Comparison of ENCODE assay signal across 9 cellular contexts in genomic region chr1:183609313-183609712, GRCh38. TPM values are rescaled to one million over a fixed set of nuclear protein-coding genes. Genes with fewer than 3 reads are reported as not detected.
DNase-seq lines count a peak whose midpoint lies in the region; ATAC-seq and TF ChIP-seq lines count a peak whose summit lies in the region.
"Had no signal": no experiment of that assay in that cellular context is flagged by ENCODE, and none has a peak within 500 bp of the region (broad histone marks: within the 10 kb centered on the region; RNA-seq: fewer than 3 reads in every experiment).

No MANE protein-coding gene starts in this region.

- no peaks in the 10 kb centered on the region for H3K9me3 ChIP-seq in CD4-positive, CD25-positive, alpha-beta regulatory T cell (ENCODE audit: control insufficient read depth in 2 of 2, low read length in 2 of 2)
- H3K9me3 ChIP-seq: SJCRH30 had no signal

- no peak overlapping the region for H3K27ac Mint-ChIP-seq in CD4-positive, CD25-positive, alpha-beta regulatory T cell
- peak overlapping the region; percentile 89 for H3K27ac Mint-ChIP-seq in activated B cell treated with CpG ODN at 0.5 μM for 24 hours
- H3K27ac Mint-ChIP-seq in stimulated activated memory B cell treated with anti-CD40 and anti-IgM and Interleukin-4, amounts not matched to agents 10 μg/mL and 1 μg/mL and 100 μg/mL, for 72 hours: peak overlapping the region; percentile 91

- no peaks in the 10 kb centered on the region for H3K36me3 Mint-ChIP-seq in CD4-positive, CD25-positive, alpha-beta regulatory T cell
- H3K36me3 Mint-ChIP-seq in activated B cell treated with CpG ODN at 0.5 μM for 24 hours (ENCODE audit: low read depth): no peaks in the 10 kb centered on the region
- no peaks in the 10 kb centered on the region for H3K36me3 Mint-ChIP-seq in stimulated activated memory B cell treated with anti-CD40 and anti-IgM and Interleukin-4, amounts not matched to agents 10 μg/mL and 1 μg/mL and 100 μg/mL, for 72 hours

- TF ChIP-seq CTCF in activated B cell treated with CpG ODN at 0.5 μM for 24 hours (IDR thresholded peaks at IDR 0.05): no peak

- POLR2A ChIA-PET in activated B cell treated with CpG ODN at 0.5 μM for 24 hours (lab: Charles Lee): interaction anchor here (0.8 to 1.7 kb wide), 8 partner anchors 9 to 138 kb away, joined by 3 to 35 read pairs (median 4); partner anchors contain the start of genes ARPC5, NCF2 and SMG7

- peaks cover 0 to 3% (median 0%) of the 10 kb centered on the region in 7 donors for H3K9me3 Mint-ChIP-seq in CD4-positive, CD25-positive, alpha-beta regulatory T cell
- no peaks in the 10 kb centered on the region for H3K9me3 Mint-ChIP-seq in activated B cell treated with CpG ODN at 0.5 μM for 24 hours
- H3K9me3 Mint-ChIP-seq in stimulated activated memory B cell treated with anti-CD40 and anti-IgM and Interleukin-4, amounts not matched to agents 10 μg/mL and 1 μg/mL and 100 μg/mL, for 72 hours: peaks cover under 1% of the 10 kb centered on the region

- H3K27ac ChIP-seq in CD4-positive, CD25-positive, alpha-beta regulatory T cell (ENCODE audit: insufficient read depth, low read length, poor library complexity, severe bottlenecking): no peak overlapping the region
- H3K27ac ChIP-seq: SJCRH30 had no signal

- ATAC-seq in CD4-positive, CD25-positive, alpha-beta regulatory T cell (ENCODE audit: low read depth in 2 of 2): peak; percentile 31 to 34
- ATAC-seq in GM19351 (IDR thresholded peaks at IDR 0.05; ENCODE audit: unreplicated experiment) (peak; percentile 53), activated B cell treated with CpG ODN at 0.5 μM for 24 hours (ENCODE audit: low read depth) (peak; percentile 73), left ventricle myocardium superior (peak; percentile 90), HG02885 (IDR thresholded peaks at IDR 0.05; ENCODE audit: poor library complexity, unreplicated experiment) (no peak)
- ATAC-seq in stimulated activated memory B cell treated with anti-CD40 and anti-IgM and Interleukin-4, amounts not matched to agents 10 μg/mL and 1 μg/mL and 100 μg/mL, for 72 hours: peak; percentile 78

- no peak for DNase-seq in CD4-positive, CD25-positive, alpha-beta regulatory T cell
- DNase-seq in LHCN-M2 (ENCODE audit: low read depth) (peak; percentile 82), activated B cell treated with CpG ODN at 0.5 μM for 24 hours (no peak), left ventricle myocardium superior (peak; percentile 74), NCI-H524 treated with DMSO at 0.1 percent for 48 hours (lab: John Stamatoyannopoulos, UW) (no peak)

- no peak overlapping the region for H3K4me3 Mint-ChIP-seq in CD4-positive, CD25-positive, alpha-beta regulatory T cell
- H3K4me3 Mint-ChIP-seq in activated B cell treated with CpG ODN at 0.5 μM for 24 hours: peak overlapping the region; percentile 48
- H3K4me3 Mint-ChIP-seq in stimulated activated memory B cell treated with anti-CD40 and anti-IgM and Interleukin-4, amounts not matched to agents 10 μg/mL and 1 μg/mL and 100 μg/mL, for 72 hours: peak overlapping the region; percentile 34

- H3K4me1 Mint-ChIP-seq in CD4-positive, CD25-positive, alpha-beta regulatory T cell: no peaks in the 10 kb centered on the region
- peaks cover 47% of the 10 kb centered on the region for H3K4me1 Mint-ChIP-seq in activated B cell treated with CpG ODN at 0.5 μM for 24 hours
- H3K4me1 Mint-ChIP-seq in stimulated activated memory B cell treated with anti-CD40 and anti-IgM and Interleukin-4, amounts not matched to agents 10 μg/mL and 1 μg/mL and 100 μg/mL, for 72 hours: peaks cover 45% of the 10 kb centered on the region

- intact Hi-C loops in activated B cell treated with CpG ODN at 0.5 μM for 24 hours (cut with micrococcal nuclease): loop anchor here (2.0 kb wide), 1 partner anchor 13 kb away; no protein-coding TSS in a partner anchor
- intact Hi-C loops in left ventricle myocardium superior (cut with micrococcal nuclease): no loop called here

- CTCF ChIA-PET in activated B cell treated with CpG ODN at 0.5 μM for 24 hours (lab: Charles Lee): interaction anchor here (0.8 to 1.4 kb wide), 10 partner anchors 9 to 139 kb away, joined by 3 to 5 read pairs (median 3); no protein-coding TSS in a partner anchor

- peaks cover 19% of the 10 kb centered on the region for H3K27me3 Mint-ChIP-seq in CD4-positive, CD25-positive, alpha-beta regulatory T cell
- H3K27me3 Mint-ChIP-seq in activated B cell treated with CpG ODN at 0.5 μM for 24 hours: no peaks in the 10 kb centered on the region
- H3K27me3 Mint-ChIP-seq in stimulated activated memory B cell treated with anti-CD40 and anti-IgM and Interleukin-4, amounts not matched to agents 10 μg/mL and 1 μg/mL and 100 μg/mL, for 72 hours: peaks cover 3% of the 10 kb centered on the region

- no peaks in the 10 kb centered on the region for H3K4me1 ChIP-seq in CD4-positive, CD25-positive, alpha-beta regulatory T cell (ENCODE audit: control insufficient read depth, insufficient read depth, low read length, poor library complexity, severe bottlenecking)
- H3K4me1 ChIP-seq: SJCRH30 had no signal

- no peaks in the 10 kb centered on the region for H3K27me3 ChIP-seq in CD4-positive, CD25-positive, alpha-beta regulatory T cell (ENCODE audit: control insufficient read depth, insufficient read depth, low read length)
- H3K27me3 ChIP-seq: SJCRH30 had no signal

- no peak overlapping the region for H3K4me3 ChIP-seq in CD4-positive, CD25-positive, alpha-beta regulatory T cell (ENCODE audit: low read depth, low read length)
- H3K4me3 ChIP-seq: SJCRH30 had no signal

- H3K36me3 ChIP-seq in CD4-positive, CD25-positive, alpha-beta regulatory T cell (ENCODE audit: control insufficient read depth, insufficient read depth, low read length): no peaks in the 10 kb centered on the region
- H3K36me3 ChIP-seq: SJCRH30 had no signal

RNA-seq across cellular contexts. Expression of gene NCF2, which starts 19.1 kb away (rescaled TPM):
- 9.3 TPM for total RNA-seq in CD4-positive, CD25-positive, alpha-beta regulatory T cell
- 10 to 100 TPM in 1 of 4 donors, 1 to 10 TPM in 3; 2.8 to 20.0 (median 5.4) TPM for polyA plus RNA-seq in CD4-positive, CD25-positive, alpha-beta regulatory T cell
- total RNA-seq in LHCN-M2 (2014; rRNA removed) (0.06 and 0.19 TPM in 2 replicates), activated B cell treated with CpG ODN at 0.5 μM for 24 hours (101 TPM in 2 replicates), left ventricle myocardium superior (5.8 TPM)
- 4.9 TPM for polyA plus RNA-seq in LHCN-M2 (2012)

RNA-seq across cellular contexts. Expression of gene ARPC5, which starts 26.3 kb away (rescaled TPM):
- total RNA-seq in CD4-positive, CD25-positive, alpha-beta regulatory T cell: 76.3 TPM
- polyA plus RNA-seq in CD4-positive, CD25-positive, alpha-beta regulatory T cell: 100 to 1,000 TPM; 347 to 541 (median 415) TPM
- total RNA-seq in LHCN-M2 (2014; rRNA removed): 226 and 239 TPM in 2 replicates
- polyA plus RNA-seq in LHCN-M2 (2012): 308 TPM
- total RNA-seq in activated B cell treated with CpG ODN at 0.5 μM for 24 hours: 193 and 224 TPM in 2 replicates
- 36.4 TPM for total RNA-seq in left ventricle myocardium superior

RNA-seq across cellular contexts. Expression of gene APOBEC4, which starts 43.8 kb away (rescaled TPM):
- total RNA-seq in CD4-positive, CD25-positive, alpha-beta regulatory T cell: not detected
- not detected for polyA plus RNA-seq in CD4-positive, CD25-positive, alpha-beta regulatory T cell
- total RNA-seq in LHCN-M2 (2014; rRNA removed) (not detected in 2 replicates), activated B cell treated with CpG ODN at 0.5 μM for 24 hours (not detected in 2 replicates), left ventricle myocardium superior (not detected)
- 0.02 TPM for polyA plus RNA-seq in LHCN-M2 (2012)
- total RNA-seq: SJCRH30 had no signal

Comparison
In these comparisons a context has a peak if more than half of its experiments do, and no peak if none do; other contexts are left out.
1. DNase-seq: peak in LHCN-M2 (single experiment) and left ventricle myocardium superior (single experiment); none in CD4-positive, CD25-positive, alpha-beta regulatory T cell (0 of 3), activated B cell treated with CpG ODN at 0.5 μM for 24 hours (single experiment) and NCI-H524 treated with DMSO at 0.1 percent for 48 hours (single experiment).
2. H3K27ac Mint-ChIP-seq: peak in activated B cell treated with CpG ODN at 0.5 μM for 24 hours (single experiment) and stimulated activated memory B cell treated with anti-CD40 and anti-IgM and Interleukin-4, amounts not matched to agents 10 μg/mL and 1 μg/mL and 100 μg/mL, for 72 hours (single experiment); none in CD4-positive, CD25-positive, alpha-beta regulatory T cell (0 of 3).
3. H3K4me3 Mint-ChIP-seq: peak in activated B cell treated with CpG ODN at 0.5 μM for 24 hours (single experiment) and stimulated activated memory B cell treated with anti-CD40 and anti-IgM and Interleukin-4, amounts not matched to agents 10 μg/mL and 1 μg/mL and 100 μg/mL, for 72 hours (single experiment); none in CD4-positive, CD25-positive, alpha-beta regulatory T cell (0 of 4).